8 cellular contexts compared by ENCODE assay signal in the genomic region with DNA sequence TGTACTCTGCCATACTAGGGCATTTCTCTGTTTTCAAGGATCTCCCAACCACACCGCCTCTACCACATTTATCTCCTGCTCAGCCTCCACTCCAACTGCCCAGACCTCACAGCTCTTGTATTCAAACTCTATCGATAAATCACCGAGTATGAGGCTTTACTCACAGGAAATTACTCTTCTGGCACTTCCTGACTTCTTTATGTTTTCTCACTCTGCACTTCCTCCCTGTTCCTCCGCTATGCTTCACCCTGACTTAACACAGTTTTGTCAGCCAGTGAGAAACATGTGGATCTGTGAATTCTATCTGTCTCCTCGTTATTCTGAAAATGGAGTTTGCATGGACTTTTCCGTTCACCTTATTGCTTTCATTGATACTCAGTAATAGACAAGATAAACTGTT. TPM values are rescaled to one million over a fixed set of nuclear protein-coding genes. Genes with fewer than 3 reads are reported as not detected.
DNase-seq lines count a peak whose midpoint lies in the region; ATAC-seq and TF ChIP-seq lines count a peak whose summit lies in the region.

No MANE protein-coding gene starts in this region.

- H3K27me3 Mint-ChIP-seq in natural killer cell (ENCODE audit: low read depth in 2 of 2) = no peaks in the 10 kb centered on the region

- H4K20me1 ChIP-seq in DND-41 (ENCODE audit: insufficient read depth, low read length) = no peaks in the 10 kb centered on the region

- H3K4me1 ChIP-seq in DND-41 (ENCODE audit: insufficient read depth, low read length) = peaks cover 68% of the 10 kb centered on the region

- peaks cover 6 to 7% of the 10 kb centered on the region in 2 donors for H3K36me3 Mint-ChIP-seq in activated naive CD4-positive, alpha-beta T cell treated with anti-CD3 and anti-CD28 coated beads, Interleukin-2, amount 50 U/mL, for 72 hours
- H3K36me3 Mint-ChIP-seq in natural killer cell = no peaks in the 10 kb centered on the region

- peak overlapping the region; percentile 47 for H3K9ac ChIP-seq in DND-41 (ENCODE audit: low read depth, low read length)

- peak overlapping the region; percentile 65 to 90 for H3K27ac Mint-ChIP-seq in activated naive CD4-positive, alpha-beta T cell treated with anti-CD3 and anti-CD28 coated beads, Interleukin-2, amount 50 U/mL, for 72 hours
- H3K27ac Mint-ChIP-seq in natural killer cell = peak overlapping the region; percentile 92 to 94

- H3K9me3 ChIP-seq in DND-41 (ENCODE audit: insufficient read depth, low read length, severe bottlenecking) = no peaks in the 10 kb centered on the region

- ATAC-seq in DND-41 (ENCODE audit: insufficient read depth, low read depth) (no peak), natural killer cell (peak in 1 of 3 donors; percentile 28), HG02642 (IDR thresholded peaks at IDR 0.05; ENCODE audit: poor library complexity, unreplicated experiment) (no peak), GM18861 (IDR thresholded peaks at IDR 0.05; ENCODE audit: unreplicated experiment) (no peak), HG02623 (IDR thresholded peaks at IDR 0.05; ENCODE audit: unreplicated experiment) (no peak)
- peak; percentile 19 to 46 for ATAC-seq in activated naive CD4-positive, alpha-beta T cell treated with anti-CD3 and anti-CD28 coated beads, Interleukin-2, amount 50 U/mL, for 72 hours

- DNase-seq in DND-41 (peak; percentile 32), KG1 (lab: John Stamatoyannopoulos, UW) (peak; percentile 41), natural killer cell (peak; percentile 31), DMS79 (lab: John Stamatoyannopoulos, UW) (no peak)
- no peak for DNase-seq in activated naive CD4-positive, alpha-beta T cell treated with anti-CD3 and anti-CD28 coated beads, Interleukin-2, amount 50 U/mL, for 72 hours (ENCODE audit: low spot score in 2 of 2)

- peaks cover 40 to 50% of the 10 kb centered on the region in 2 donors for H3K4me1 Mint-ChIP-seq in natural killer cell

- peak overlapping the region; percentile 82 for H3K27ac ChIP-seq in DND-41 (ENCODE audit: low read length)

- no peaks in the 10 kb centered on the region for H3K9me3 Mint-ChIP-seq in activated naive CD4-positive, alpha-beta T cell treated with anti-CD3 and anti-CD28 coated beads, Interleukin-2, amount 50 U/mL, for 72 hours
- no peaks in the 10 kb centered on the region for H3K9me3 Mint-ChIP-seq in natural killer cell

- TF ChIP-seq CTCF in DND-41 (IDR thresholded peaks at IDR 0.05; ENCODE audit: borderline replicate concordance, extremely low read depth, low read length, poor library complexity, severe bottlenecking) = no peak
- TF ChIP-seq CTCF in natural killer cell (IDR thresholded peaks at IDR 0.05) = no peak

- peak overlapping the region in 1 of 2 experiments; percentile 41; a peak in 2 of 4 replicates for H3K4me3 ChIP-seq in DND-41 (ENCODE audit: low read depth in 1 of 2, low read length in 2 of 2)

- intact Hi-C loops in natural killer cell (cut with micrococcal nuclease) = no loop called here

- H3K4me3 Mint-ChIP-seq in natural killer cell = peak overlapping the region; percentile 87

- no peaks in the 10 kb centered on the region; the same call in 1 of the 2 replicates for H3K36me3 ChIP-seq in DND-41 (ENCODE audit: insufficient read depth, low read length)

- peaks cover 26% of the 10 kb centered on the region for H3K79me2 ChIP-seq in DND-41 (ENCODE audit: insufficient read depth, low read length)

- no peaks in the 10 kb centered on the region for H3K27me3 ChIP-seq in DND-41 (ENCODE audit: insufficient read depth, low read length, poor library complexity)

- peak overlapping the region; percentile 58 for H3K4me2 ChIP-seq in DND-41 (ENCODE audit: insufficient read depth, low read length)

- H2AFZ ChIP-seq in DND-41 (ENCODE audit: low read depth, low read length) = peak overlapping the region; percentile 69

RNA-seq across cellular contexts. Expression of a gene that starts 2.6 kb away (rescaled TPM):
- 100 to 1,000 TPM in 1 of 2 donors, 10 to 100 TPM in 1; 99.5 to 147 TPM for total RNA-seq in activated naive CD4-positive, alpha-beta T cell treated with anti-CD3 and anti-CD28 coated beads, Interleukin-2, amount 50 U/mL, for 72 hours
- 100 to 1,000 TPM; 147 to 216 (median 154) TPM for total RNA-seq in natural killer cell

RNA-seq across cellular contexts. Expression of a gene that starts 11.5 kb away (rescaled TPM):
- total RNA-seq in activated naive CD4-positive, alpha-beta T cell treated with anti-CD3 and anti-CD28 coated beads, Interleukin-2, amount 50 U/mL, for 72 hours = under 1 TPM in 1 of 2 donors, not detected in 1; 0.31 TPM
- total RNA-seq in natural killer cell = not detected

Comparison
In these comparisons a context has a peak if more than half of its experiments do, and no peak if none do; other contexts are left out.
1. ATAC-seq: peak in activated naive CD4-positive, alpha-beta T cell treated with anti-CD3 and anti-CD28 coated beads, Interleukin-2, amount 50 U/mL, for 72 hours (2 of 2); none in DND-41 (single experiment), HG02642 (single experiment), GM18861 (single experiment) and HG02623 (single experiment).
2. DNase-seq: peak in DND-41 (single experiment), KG1 (single experiment) and natural killer cell (single experiment); none in activated naive CD4-positive, alpha-beta T cell treated with anti-CD3 and anti-CD28 coated beads, Interleukin-2, amount 50 U/mL, for 72 hours (0 of 2) and DMS79 (single experiment).